In the genomic region with DNA sequence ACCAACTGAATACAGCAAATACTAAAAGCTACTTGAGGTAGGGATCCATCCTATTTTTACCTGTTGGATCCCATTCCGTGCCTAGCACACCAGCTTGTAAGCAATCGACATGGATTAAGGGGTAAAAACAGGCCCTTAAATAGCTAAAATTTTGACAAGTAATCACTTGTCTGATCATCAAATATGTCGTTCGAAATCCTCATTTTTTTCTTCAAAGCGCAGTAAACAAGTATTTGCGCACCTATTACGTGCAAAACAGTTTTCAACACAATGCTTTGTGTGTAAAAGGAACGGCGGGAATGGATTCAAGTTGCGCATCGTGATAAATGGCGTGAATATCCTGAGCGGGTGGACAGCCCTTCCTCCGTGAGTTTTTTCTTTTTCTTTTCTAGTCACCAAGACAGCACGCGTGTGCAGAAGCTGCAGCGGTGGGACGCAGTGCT, we compare ENCODE assay signal across 8 cellular contexts. TPM values are rescaled to one million over a fixed set of nuclear protein-coding genes. Genes with fewer than 3 reads are reported as not detected.
DNase-seq lines count a peak whose midpoint lies in the region; ATAC-seq and TF ChIP-seq lines count a peak whose summit lies in the region.

No MANE protein-coding gene starts in this region.

- TF ChIP-seq POLR2A in ovary (IDR thresholded peaks at IDR 0.05) = no peak

- intact Hi-C loops in Caco-2 (cut with micrococcal nuclease; ENCODE audit: unreplicated experiment) = no loop called here
- intact Hi-C loops in ovary (cut with DNase I) = no loop called here
- intact Hi-C loops in left colon (cut with DNase I, micrococcal nuclease) = no loop called here

- ATAC-seq in left colon (no peak), HG03571 (IDR thresholded peaks at IDR 0.05; ENCODE audit: unreplicated experiment) (no peak)

- peak overlapping the region; percentile 96 for H3K9ac ChIP-seq in endocrine pancreas (ENCODE audit: control insufficient read depth, insufficient read depth, low read length)

- no peak for TF ChIP-seq EP300 in ovary (IDR thresholded peaks at IDR 0.05)

- H3K27ac Mint-ChIP-seq in Caco-2 (ENCODE audit: unreplicated experiment) = peak overlapping the region; percentile 98

- POLR2A ChIA-PET in Caco-2 (lab: Charles Lee) = interaction anchor here (0.6 to 1.6 kb wide), 5 partner anchors 27 to 480 kb away, joined by 3 to 14 read pairs (median 5); a partner anchor contains a TSS

- H3K4me1 Mint-ChIP-seq in Caco-2 (ENCODE audit: low read depth, unreplicated experiment) = peaks cover 22% of the 10 kb centered on the region

- BruUV-seq in Caco-2 (replicated peaks; lab: Mats Ljungman, UMichigan) = TSS peak; percentile 91

- CTCF ChIA-PET in Caco-2 (lab: Charles Lee) = interaction anchor here (0.9 kb wide), 1 partner anchor 67 kb away, joined by 4 read pairs; no protein-coding TSS in a partner anchor

- H3K27ac ChIP-seq in ovary = peak overlapping the region; percentile 96 to 97

- DNase-seq in Caco-2 (no peak), NCI-H748 (lab: John Stamatoyannopoulos, UW; ENCODE audit: unreplicated experiment) (peak; percentile 60), ovary (no peak), NCI-H2081 treated with DMSO at 0.1 percent for 48 hours (lab: John Stamatoyannopoulos, UW) (no peak), left colon (no peak), NOMO-1 treated with DMSO at 0.1 percent for 48 hours (lab: John Stamatoyannopoulos, UW; ENCODE audit: unreplicated experiment) (no peak)

- no peaks in the 10 kb centered on the region for H3K36me3 ChIP-seq in Caco-2 (ENCODE audit: control insufficient read depth, insufficient read depth, low read length)
- H3K36me3 ChIP-seq in endocrine pancreas (ENCODE audit: control insufficient read depth, insufficient read depth, low read length) = no peaks in the 10 kb centered on the region
- H3K36me3 ChIP-seq in ovary = no peaks in the 10 kb centered on the region

- 2 to 6% (median 3%) methylated on average over 18 of the region's 18 CpGs for WGBS in ovary, 3 donors

- no peak for TF ChIP-seq CTCF in Caco-2 (IDR thresholded peaks at IDR 0.05; ENCODE audit: insufficient read depth in 1 of 2, low read depth in 1 of 2, low read length in 1 of 2, severe bottlenecking in 1 of 2, unreplicated experiment in 1 of 2)
- no peak for TF ChIP-seq CTCF in ovary (IDR thresholded peaks at IDR 0.05)

- H3K27me3 ChIP-seq in Caco-2 (replicated peaks; ENCODE audit: control insufficient read depth, insufficient read depth, low read length) (no peaks in the 10 kb centered on the region), endocrine pancreas (ENCODE audit: control insufficient read depth, insufficient read depth, low read length) (no peaks in the 10 kb centered on the region), ovary (no peaks in the 10 kb centered on the region)

- H3K27me3 Mint-ChIP-seq in Caco-2 (ENCODE audit: insufficient read depth, unreplicated experiment) = peaks cover 10% of the 10 kb centered on the region

- no peaks in the 10 kb centered on the region for H3K9me3 ChIP-seq in Caco-2
- H3K9me3 ChIP-seq in endocrine pancreas (ENCODE audit: control insufficient read depth, low read length) = no peaks in the 10 kb centered on the region
- H3K9me3 ChIP-seq in ovary = no peaks in the 10 kb centered on the region

- peaks cover 8% of the 10 kb centered on the region; the same call in 1 of the 2 replicates for H3K4me1 ChIP-seq in Caco-2
- peaks cover 14% of the 10 kb centered on the region for H3K4me1 ChIP-seq in endocrine pancreas (ENCODE audit: control insufficient read depth, insufficient read depth, low read length)
- peaks cover 2% of the 10 kb centered on the region for H3K4me1 ChIP-seq in ovary (ENCODE audit: insufficient read depth)

- H3K9me3 Mint-ChIP-seq in Caco-2 (ENCODE audit: unreplicated experiment) = no peaks in the 10 kb centered on the region

- peak overlapping the region; percentile 99 for H3K4me3 Mint-ChIP-seq in Caco-2 (ENCODE audit: unreplicated experiment)

- peaks cover 14% of the 10 kb centered on the region for H3K36me3 Mint-ChIP-seq in Caco-2 (ENCODE audit: insufficient read depth, unreplicated experiment)

- H3K4me3 ChIP-seq in Caco-2 (ENCODE audit: low read depth, low read length) (peak overlapping the region; percentile 56), endocrine pancreas (ENCODE audit: control insufficient read depth, insufficient read depth, low read length) (peak overlapping the region; percentile 96), ovary (peak overlapping the region; percentile 55)

RNA-seq across cellular contexts. Expression of a gene that starts 1.4 kb away (rescaled TPM):
- total RNA-seq in Caco-2 (2022) = 15.7 and 16.4 TPM in 2 replicates
- total RNA-seq in ovary = 10 to 100 TPM; 16.4 to 36.9 (median 23.2) TPM
- polyA plus RNA-seq in ovary = 1 to 10 TPM; 4.5 to 5.0 TPM
- 10 to 100 TPM; 20.0 to 22.2 TPM for total RNA-seq in left colon
